Comparison of ENCODE assay signal across 8 cellular contexts in genomic region chr1:225441314-225442119, GRCh38. TPM values are rescaled to one million over a fixed set of nuclear protein-coding genes. Genes with fewer than 3 reads are reported as not detected.
DNase-seq lines count a peak whose midpoint lies in the region; ATAC-seq and TF ChIP-seq lines count a peak whose summit lies in the region.

No MANE protein-coding gene starts in this region.

- H3K4me1 Mint-ChIP-seq in CD4-positive, CD25-positive, alpha-beta regulatory T cell = peaks cover 17 to 64% (median 40%) of the 10 kb centered on the region in 4 donors

- no peak for ATAC-seq in CD4-positive, CD25-positive, alpha-beta regulatory T cell (ENCODE audit: low read depth in 2 of 2)
- ATAC-seq in GM19438 (IDR thresholded peaks at IDR 0.05; ENCODE audit: low read depth, unreplicated experiment) = peak; percentile 65

- peak overlapping the region; percentile 49 for H3K4me3 ChIP-seq in CD4-positive, CD25-positive, alpha-beta regulatory T cell (ENCODE audit: low read depth, low read length)
- no peak overlapping the region for H3K4me3 ChIP-seq in LNCaP clone FGC (ENCODE audit: low read depth, low read length)
- no peak overlapping the region for H3K4me3 ChIP-seq in fibroblast of the aortic adventitia (ENCODE audit: low read depth, low read length)

- H3K4me1 ChIP-seq in CD4-positive, CD25-positive, alpha-beta regulatory T cell (ENCODE audit: control insufficient read depth, insufficient read depth, low read length, poor library complexity, severe bottlenecking) = peaks cover 47% of the 10 kb centered on the region

- H3K4me3 Mint-ChIP-seq in CD4-positive, CD25-positive, alpha-beta regulatory T cell = peak overlapping the region; percentile 8 to 75 (median 66)

- no peaks in the 10 kb centered on the region for H3K36me3 ChIP-seq in CD4-positive, CD25-positive, alpha-beta regulatory T cell (ENCODE audit: control insufficient read depth, insufficient read depth, low read length)

- no peaks in the 10 kb centered on the region for H3K36me3 Mint-ChIP-seq in CD4-positive, CD25-positive, alpha-beta regulatory T cell

- peak overlapping the region; percentile 84 to 97 (median 94) for H3K27ac Mint-ChIP-seq in CD4-positive, CD25-positive, alpha-beta regulatory T cell

- no peaks in the 10 kb centered on the region for H3K9me3 ChIP-seq in CD4-positive, CD25-positive, alpha-beta regulatory T cell (ENCODE audit: control insufficient read depth in 2 of 2, low read length in 2 of 2)

- peak overlapping the region; percentile 55 for H3K27ac ChIP-seq in CD4-positive, CD25-positive, alpha-beta regulatory T cell (ENCODE audit: insufficient read depth, low read length, poor library complexity, severe bottlenecking)

- H3K27me3 ChIP-seq in CD4-positive, CD25-positive, alpha-beta regulatory T cell (ENCODE audit: control insufficient read depth, insufficient read depth, low read length) = no peaks in the 10 kb centered on the region

- peaks cover 0 to 2% (median 0%) of the 10 kb centered on the region in 7 donors for H3K9me3 Mint-ChIP-seq in CD4-positive, CD25-positive, alpha-beta regulatory T cell

- TF ChIP-seq CTCF in LNCaP clone FGC (IDR thresholded peaks at IDR 0.05; ENCODE audit: control insufficient read depth, extremely low read depth, insufficient read depth) = peak; percentile 29; the same call in 1 of the 2 replicates
- TF ChIP-seq CTCF in fibroblast of the aortic adventitia (IDR thresholded peaks at IDR 0.05; ENCODE audit: insufficient read depth, low read length) = peak; percentile 27

- peak in 1 of 3 donors; percentile 72 for DNase-seq in CD4-positive, CD25-positive, alpha-beta regulatory T cell
- DNase-seq in LNCaP clone FGC (ENCODE audit: low read depth) (no peak), fibroblast of the aortic adventitia (ENCODE audit: low read depth) (no peak), SIG-M5 treated with dmso at 0.1 percent for 504 hours (lab: John Stamatoyannopoulos, UW; ENCODE audit: unreplicated experiment) (no peak), iPS-NIHi7 (ENCODE audit: extremely low spot score) (no peak), hepatic stellate cell (ENCODE audit: low spot score) (no peak)
- DNase-seq in central memory CD4-positive, alpha-beta T cell = no peak

- H3K27me3 Mint-ChIP-seq in CD4-positive, CD25-positive, alpha-beta regulatory T cell = no peaks in the 10 kb centered on the region

RNA-seq across cellular contexts. Expression of gene LBR, which starts 13.7 kb away (rescaled TPM):
- total RNA-seq in CD4-positive, CD25-positive, alpha-beta regulatory T cell = 140 TPM
- polyA plus RNA-seq in CD4-positive, CD25-positive, alpha-beta regulatory T cell = 100 to 1,000 TPM; 123 to 175 (median 145) TPM
- total RNA-seq in fibroblast of the aortic adventitia (ENCODE audit: low replicate concordance) = 18.9 and 32.1 TPM in 2 replicates
